Comparison of ENCODE assay signal across 34 cellular contexts in genomic region chr1:218436346-218436745, GRCh38.
"Had no signal": no experiment of that assay in that cellular context is flagged by ENCODE, and none has a peak within 500 bp of the region (broad histone marks: within the 10 kb centered on the region; RNA-seq: fewer than 3 reads in every experiment).

No MANE protein-coding gene starts in this region.

- ATAC-seq: activated CD8-positive, alpha-beta memory T cell treated with anti-CD3 and anti-CD28 coated beads, Interleukin-2, amount 10 ng/mL, durations not matched to agents 7 days and 5 days; activated naive CD8-positive, alpha-beta T cell treated with anti-CD3 and anti-CD28 coated beads, Interleukin-2, amount 50 U/mL, for 24 hours; Right ventricle myocardium inferior had no signal

- H3K4me3 ChIP-seq: MG63, PC-9 had no signal

- DNase-seq: activated CD4-positive, alpha-beta memory T cell treated with anti-CD3 and anti-CD28 coated beads, Interleukin-2, amount 10 ng/mL, durations not matched to agents 7 days and 5 days; activated CD4-positive, alpha-beta T cell treated with anti-CD3 and anti-CD28 coated beads for 1 hour; activated CD4-positive, alpha-beta T cell treated with anti-CD3 and anti-CD28 coated beads for 48 hours; activated CD4-positive, CD25-positive, alpha-beta regulatory T cell; activated CD8-positive, alpha-beta memory T cell treated with anti-CD3 and anti-CD28 coated beads for 24 hours; activated CD8-positive, alpha-beta memory T cell treated with anti-CD3 and anti-CD28 coated beads, Interleukin-2, amount 10 ng/mL, durations not matched to agents 7 days and 5 days; activated CD8-positive, alpha-beta memory T cell treated with anti-CD3 and anti-CD28 coated beads, Interleukin-2, amount 50 U/mL, for 48 hours; activated effector memory CD4-positive, alpha-beta T cell treated with Interleukin-2 at 50 U/mL for 16 hours; activated naive CD4-positive, alpha-beta T cell treated with anti-CD3 and anti-CD28 coated beads, Interleukin-2, amount 10 ng/mL, durations not matched to agents 7 days and 5 days; activated naive CD8-positive, alpha-beta T cell treated with anti-CD3 and anti-CD28 coated beads, Interleukin-2, amount 50 U/mL, for 24 hours; activated T-cell treated with anti-CD3 and anti-CD28 coated beads, Interleukin-2, amount 50 U/mL, for 48 hours; anterior cingulate cortex; brain microvascular endothelial cell; Kasumi-1; KG1; MG63; NCI-H1048; NCI-H1105 treated with DMSO at 0.1 percent for 48 hours; NCI-H1436; NCI-H1694 treated with DMSO at 0.1 percent for 48 hours; NCI-H2029; NCI-H345; NCI-H510A; NCI-H526; NCI-H748 treated with DMSO at 0.1 percent for 48 hours; NK-92 treated with Interleukin-12 subunit alpha and Interleukin-12 subunit beta, amount 100 ng/mL, for 24 hours; PC-9; SW 1271; T-helper 1 cell; T-helper 2 cell; T-helper 9 cell; WERI-Rb-1 had no signal

- H3K36me3 ChIP-seq: MG63, WERI-Rb-1 had no signal

- H3K9me3 ChIP-seq: MG63 had no signal

- H3K27me3 ChIP-seq: brain microvascular endothelial cell, MG63 had no signal

- H3K27ac ChIP-seq: brain microvascular endothelial cell, PC-9, RWPE1, WERI-Rb-1 had no signal
